12 cellular contexts compared by ENCODE assay signal in the genomic region with DNA sequence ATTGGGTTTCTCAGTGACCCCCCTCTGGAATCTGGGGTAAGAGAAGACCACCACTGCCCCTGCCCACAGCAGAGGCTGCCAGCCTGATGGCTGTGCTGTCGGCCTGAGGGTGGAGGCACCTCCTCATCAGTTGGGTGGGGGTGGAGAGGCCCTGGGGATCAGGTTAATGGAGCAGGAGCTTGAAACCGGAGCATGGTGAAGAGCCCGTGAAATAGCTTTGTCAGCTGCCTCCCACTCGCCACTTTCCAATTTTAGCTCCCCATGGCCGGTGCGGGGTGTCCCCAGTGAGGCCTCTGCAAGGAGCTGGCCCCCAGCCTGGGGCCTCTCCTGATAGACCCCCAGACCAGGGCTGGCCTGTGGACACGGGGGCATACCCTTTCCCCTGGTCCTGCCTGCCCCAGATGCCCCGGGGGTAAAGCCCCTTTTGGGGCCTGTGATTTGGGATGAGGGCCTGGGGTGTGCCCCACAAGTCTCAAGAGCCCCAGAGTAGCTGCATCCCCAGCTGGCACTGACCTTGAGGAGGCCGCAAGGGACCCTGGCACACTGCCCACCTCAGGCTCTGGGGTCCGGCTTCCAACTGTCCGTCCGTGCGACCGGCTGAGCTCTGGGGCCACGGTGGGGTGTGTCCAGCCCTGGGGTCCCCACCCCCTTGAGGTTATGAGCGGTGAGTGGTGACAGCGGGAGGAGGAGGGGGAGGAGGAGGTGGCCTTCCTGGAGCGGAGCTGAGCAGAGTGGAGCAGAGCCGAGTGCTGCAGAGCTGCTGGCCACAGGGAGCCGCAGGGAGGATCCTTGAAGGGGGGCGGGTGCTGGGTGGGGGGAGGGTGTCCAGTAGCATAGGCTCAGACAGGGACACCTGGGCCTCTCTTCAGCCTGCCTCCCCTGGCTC. TPM values are rescaled to one million over a fixed set of nuclear protein-coding genes. Genes with fewer than 3 reads are reported as not detected.
DNase-seq lines count a peak whose midpoint lies in the region; TF ChIP-seq lines count a peak whose summit lies in the region.
"Had no signal": no experiment of that assay in that cellular context is flagged by ENCODE, and none has a peak within 500 bp of the region (broad histone marks: within the 10 kb centered on the region; RNA-seq: fewer than 3 reads in every experiment).

A gene with protein sequence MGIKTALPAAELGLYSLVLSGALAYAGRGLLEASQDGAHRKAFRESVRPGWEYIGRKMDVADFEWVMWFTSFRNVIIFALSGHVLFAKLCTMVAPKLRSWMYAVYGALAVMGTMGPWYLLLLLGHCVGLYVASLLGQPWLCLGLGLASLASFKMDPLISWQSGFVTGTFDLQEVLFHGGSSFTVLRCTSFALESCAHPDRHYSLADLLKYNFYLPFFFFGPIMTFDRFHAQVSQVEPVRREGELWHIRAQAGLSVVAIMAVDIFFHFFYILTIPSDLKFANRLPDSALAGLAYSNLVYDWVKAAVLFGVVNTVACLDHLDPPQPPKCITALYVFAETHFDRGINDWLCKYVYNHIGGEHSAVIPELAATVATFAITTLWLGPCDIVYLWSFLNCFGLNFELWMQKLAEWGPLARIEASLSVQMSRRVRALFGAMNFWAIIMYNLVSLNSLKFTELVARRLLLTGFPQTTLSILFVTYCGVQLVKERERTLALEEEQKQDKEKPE (minus strand): TSS at position 733 of the 886 bp plus-strand sequence. CDS start 1,972 bp downstream, outside the sequence.

- no peaks in the 10 kb centered on the region for H3K36me3 ChIP-seq in left ventricle myocardium inferior

- H3K27ac ChIP-seq in left ventricle myocardium inferior (replicated peaks), result peak within 1 kb of the TSS; percentile 98
- H3K27ac ChIP-seq: C4-2B, hepatocyte had no signal

- TF ChIP-seq CTCF in left ventricle myocardium inferior (IDR thresholded peaks at IDR 0.05; ENCODE audit: borderline replicate concordance), result no peak

- in situ Hi-C loops in G401 (cut with HindIII; ENCODE audit: low sequenced_read_pairs), result no loop called here

- DNase-seq in G401 (ENCODE audit: low spot score) (peak; percentile 8), RPMI8226 (peak; percentile 42), left ventricle myocardium inferior (peak; percentile 81), posterior vena cava (ENCODE audit: low spot score) (peak; percentile 68), EL (no peak), NCI-H1694 (lab: John Stamatoyannopoulos, UW) (no peak)
- no peak for DNase-seq in stimulated activated CD4-positive, alpha-beta T cell treated with anti-CD3 and anti-CD28 coated beads, Interleukin-2, amount 100 ng/mL, for 24 hours
- DNase-seq in NK-92 treated with Interleukin-12 subunit alpha and Interleukin-12 subunit beta, amount 100 ng/mL, for 24 hours (lab: John Stamatoyannopoulos, UW), result no peak

- H3K4me3 ChIP-seq in left ventricle myocardium inferior, result peak within 1 kb of the TSS; percentile 67
- H3K4me3 ChIP-seq: hepatocyte had no signal

- no peaks in the 10 kb centered on the region for H3K9me3 ChIP-seq in left ventricle myocardium inferior (replicated peaks)

- H3K27me3 ChIP-seq in left ventricle myocardium inferior (ENCODE audit: low read depth), result peaks cover 13% of the 10 kb centered on the region
- H3K27me3 ChIP-seq: hepatocyte had no signal

- peaks cover 65% of the 10 kb centered on the region for H3K4me1 ChIP-seq in left ventricle myocardium inferior

- intact Hi-C loops in left ventricle myocardium inferior (cut with micrococcal nuclease), result no loop called here
- intact Hi-C loops in posterior vena cava (cut with DNase I), result no loop called here

RNA-seq across cellular contexts. Expression of the gene that starts here (rescaled TPM):
- not detected in 2 replicates for total RNA-seq in G401 (2014; rRNA removed; shearing (Covaris generic))
- total RNA-seq in left ventricle myocardium inferior (552 TPM), posterior vena cava (1 to 10 TPM in 1 of 2 donors, under 1 TPM in 1; 0.65 to 1.0 TPM)
- total RNA-seq: endothelial cell of umbilical vein, hepatocyte, T-cell had no signal

Comparison
In these comparisons a context has a peak if more than half of its experiments do, and no peak if none do; other contexts are left out.
1. RNA of the gene that starts here (total RNA-seq): 552 TPM in left ventricle myocardium inferior (single experiment); 0.65 to 1.0 TPM in posterior vena cava and not detected in G401; every median in the first group is over 100 times any median in the second.
2. Peak in DNase-seq in G401; RNA of the gene not detected or under 1 TPM.
3. DNase-seq: peak in RPMI8226 (single experiment), left ventricle myocardium inferior (single experiment) and posterior vena cava (single experiment); none in EL (single experiment), stimulated activated CD4-positive, alpha-beta T cell treated with anti-CD3 and anti-CD28 coated beads, Interleukin-2, amount 100 ng/mL, for 24 hours (0 of 2), NCI-H1694 (single experiment) and NK-92 treated with Interleukin-12 subunit alpha and Interleukin-12 subunit beta, amount 100 ng/mL, for 24 hours (single experiment).